Comparison of ENCODE assay signal across 17 cellular contexts in genomic region chr6:138450445-138450844, GRCh38. TPM values are rescaled to one million over a fixed set of nuclear protein-coding genes. Genes with fewer than 3 reads are reported as not detected.
A peak's percentile ranks its signal among the peaks of the same experiment; 100 is the strongest.
DNase-seq lines count a peak whose midpoint lies in the region; ATAC-seq and TF ChIP-seq lines count a peak whose summit lies in the region.
"Had no signal": no experiment of that assay in that cellular context is flagged by ENCODE, and none has a peak within 500 bp of the region (broad histone marks: within the 10 kb centered on the region; RNA-seq: fewer than 3 reads in every experiment).

No MANE protein-coding gene starts in this region.

- no peak for TF ChIP-seq CTCF in A673 (conservative IDR thresholded peaks at IDR 0.05; ENCODE audit: low read depth, low read length)

- H3K9me2 ChIP-seq in Karpas-422 (replicated peaks; ENCODE audit: insufficient read depth, low read length), result no peaks in the 10 kb centered on the region

- H3K27me3 ChIP-seq in ectodermal cell (ENCODE audit: control insufficient read depth, insufficient read depth, low read length, poor library complexity, severe bottlenecking) (no peaks in the 10 kb centered on the region), Karpas-422 (ENCODE audit: low read length) (no peaks in the 10 kb centered on the region), A673 (replicated peaks; ENCODE audit: insufficient read depth, low read depth, low read length, poor library complexity) (no peaks in the 10 kb centered on the region)
- H3K27me3 ChIP-seq: left lung, spleen had no signal

- H3K9me3 ChIP-seq in ectodermal cell (ENCODE audit: control insufficient read depth, low read length) (no peaks in the 10 kb centered on the region), Karpas-422 (ENCODE audit: low read length) (no peaks in the 10 kb centered on the region), A673 (ENCODE audit: low read depth, low read length, poor library complexity, severe bottlenecking) (no peaks in the 10 kb centered on the region)
- H3K9me3 ChIP-seq: left lung, spleen had no signal

- intact Hi-C loops in A673 (cut with micrococcal nuclease; ENCODE audit: unreplicated experiment), result no loop called here

- CTCF ChIA-PET in A673 (lab: Charles Lee), result no interaction called here

- peak; percentile 66 for ATAC-seq in GM18505 (IDR thresholded peaks at IDR 0.05; ENCODE audit: unreplicated experiment)
- ATAC-seq in GM21360 (IDR thresholded peaks at IDR 0.05; ENCODE audit: unreplicated experiment), result peak; percentile 47
- ATAC-seq in HG03060 (IDR thresholded peaks at IDR 0.05; ENCODE audit: low read depth, unreplicated experiment), result peak; percentile 52
- no peak for ATAC-seq in GM18867 (IDR thresholded peaks at IDR 0.05; ENCODE audit: unreplicated experiment)
- ATAC-seq: activated naive CD4-positive, alpha-beta T cell treated with anti-CD3 and anti-CD28 coated beads, Interleukin-2, amount 50 U/mL, for 72 hours; left lung; Panc1; T-cell had no signal

- 82% methylated on average over 3 of the region's 3 CpGs for WGBS in ectodermal cell, 2 experiments

- H2AFZ ChIP-seq in Karpas-422 (ENCODE audit: low read length), result no peak overlapping the region

- BruUV-seq in A673 (replicated peaks; lab: Mats Ljungman, UMichigan), result no TSS peak

- H3K4me3 ChIP-seq in ectodermal cell (ENCODE audit: insufficient read depth, low read depth, low read length) (no peak overlapping the region), Karpas-422 (ENCODE audit: low read length) (no peak overlapping the region), A673 (ENCODE audit: low read depth, low read length, poor library complexity, severe bottlenecking) (no peak overlapping the region)
- H3K4me3 ChIP-seq: left lung, spleen had no signal

- H3K9ac ChIP-seq in Karpas-422 (ENCODE audit: low read length), result no peak overlapping the region

- no peak for TF ChIP-seq POLR2A in GM18505 (IDR thresholded peaks at IDR 0.05; ENCODE audit: borderline replicate concordance, extremely low read depth, insufficient read depth, insufficient read length)

- H3K4me1 ChIP-seq in ectodermal cell (ENCODE audit: control insufficient read depth, insufficient read depth, low read length), result no peaks in the 10 kb centered on the region
- H3K4me1 ChIP-seq in Karpas-422 (ENCODE audit: low read length), result no peaks in the 10 kb centered on the region
- H3K4me1 ChIP-seq in A673 (ENCODE audit: insufficient read depth, low read length, poor library complexity, severe bottlenecking), result peaks cover 15% of the 10 kb centered on the region
- H3K4me1 ChIP-seq: left lung had no signal

- no peak overlapping the region for H3K4me2 ChIP-seq in Karpas-422 (ENCODE audit: low read depth, low read length, poor library complexity, severe bottlenecking)

- H3K27ac ChIP-seq in ectodermal cell (ENCODE audit: insufficient read depth, low read depth, low read length, poor library complexity, severe bottlenecking), result peak overlapping the region; percentile 26
- no peak overlapping the region for H3K27ac ChIP-seq in Karpas-422 (ENCODE audit: low read length)
- no peak overlapping the region for H3K27ac ChIP-seq in A673 (ENCODE audit: low read depth, low read length, poor library complexity, severe bottlenecking)
- H3K27ac ChIP-seq: left lung, spleen had no signal

- no peaks in the 10 kb centered on the region for H3K36me3 ChIP-seq in ectodermal cell (ENCODE audit: control insufficient read depth, insufficient read depth, low read length)
- H3K36me3 ChIP-seq in Karpas-422 (ENCODE audit: insufficient read depth, low read length), result no peaks in the 10 kb centered on the region
- no peaks in the 10 kb centered on the region for H3K36me3 ChIP-seq in A673 (ENCODE audit: insufficient read depth, low read length, poor library complexity, severe bottlenecking)
- H3K36me3 ChIP-seq: left lung, spleen had no signal

- POLR2A ChIA-PET in A673 (lab: Charles Lee; ENCODE audit: low non-redundant PET), result no interaction called here

- no peaks in the 10 kb centered on the region for H4K20me1 ChIP-seq in Karpas-422 (ENCODE audit: insufficient read depth, low read depth, low read length)

- no peaks in the 10 kb centered on the region for H3K79me2 ChIP-seq in Karpas-422 (ENCODE audit: low read length)

- DNase-seq in Karpas-422, result no peak
- no peak for DNase-seq in A673 (ENCODE audit: low spot score)
- no peak for DNase-seq in activated T-cell treated with anti-CD3 and anti-CD28 coated beads for 4 hours
- DNase-seq: effector memory CD4-positive, alpha-beta T cell; KBM-7; left lung; NCI-H1105 treated with DMSO at 0.1 percent for 48 hours; NCI-H524; spleen; T-cell had no signal

RNA-seq across cellular contexts. Expression of gene HEBP2, which starts 46.4 kb away (rescaled TPM):
- 43.5 TPM for polyA plus RNA-seq in ectodermal cell (2013, experiment 1 of 4)
- 35.5 TPM for polyA plus RNA-seq in ectodermal cell (2013, experiment 2 of 4)
- polyA plus RNA-seq in ectodermal cell (2013, experiment 3 of 4), result 44.4 TPM
- polyA plus RNA-seq in ectodermal cell (2013, experiment 4 of 4), result 44.1 TPM
- 41.9 and 49.9 TPM in 2 replicates for total RNA-seq in Karpas-422 (2014; rRNA removed; shearing (Covaris generic); ENCODE audit: low replicate concordance)
- 8.7 and 14.7 TPM in 2 replicates for total RNA-seq in A673 (2021)

RNA-seq across cellular contexts. Expression of gene NHSL1, which starts 48.8 kb away (rescaled TPM):
- 11.9 TPM for polyA plus RNA-seq in ectodermal cell (2013, experiment 1 of 4)
- polyA plus RNA-seq in ectodermal cell (2013, experiment 2 of 4), result 12.5 TPM
- 11.4 TPM for polyA plus RNA-seq in ectodermal cell (2013, experiment 3 of 4)
- polyA plus RNA-seq in ectodermal cell (2013, experiment 4 of 4), result 11.8 TPM
- total RNA-seq in Karpas-422 (2014; rRNA removed; shearing (Covaris generic); ENCODE audit: low replicate concordance), result 2.6 and 3.8 TPM in 2 replicates
- total RNA-seq in A673 (2021), result 29.5 and 33.1 TPM in 2 replicates
